Comparison of ENCODE assay signal across 16 cellular contexts in the genomic region with DNA sequence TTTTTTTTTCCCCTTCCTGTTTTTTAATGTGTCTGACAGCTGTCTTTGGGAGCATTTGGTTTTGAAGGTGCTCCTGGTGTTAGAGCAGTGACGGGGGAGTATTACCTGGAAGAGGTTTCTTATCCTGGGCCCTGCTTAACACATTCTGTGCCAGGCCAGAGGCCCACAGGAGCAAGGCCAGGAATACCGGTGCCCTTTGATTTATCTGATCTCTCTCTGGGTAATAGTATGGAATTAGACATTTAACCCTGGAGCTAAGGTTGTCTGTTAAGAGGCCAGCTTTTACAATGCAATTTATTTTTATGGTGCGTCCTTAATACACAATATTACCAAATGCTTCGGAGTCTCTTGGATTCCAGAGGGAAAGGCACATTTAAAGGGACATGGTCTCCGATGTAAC. TPM values are rescaled to one million over a fixed set of nuclear protein-coding genes. Genes with fewer than 3 reads are reported as not detected.
DNase-seq lines count a peak whose midpoint lies in the region; ATAC-seq and TF ChIP-seq lines count a peak whose summit lies in the region.
"Had no signal": no experiment of that assay in that cellular context is flagged by ENCODE, and none has a peak within 500 bp of the region (broad histone marks: within the 10 kb centered on the region; RNA-seq: fewer than 3 reads in every experiment).

No MANE protein-coding gene starts in this region.

- POLR2A ChIA-PET in activated CD4-positive, alpha-beta memory T cell treated with anti-CD3 and anti-CD28 coated beads, Interleukin-2, amount 10 ng/mL, durations not matched to agents 7 days and 5 days (lab: Charles Lee) = no interaction called here

- H3K27me3 ChIP-seq in WERI-Rb-1 (ENCODE audit: insufficient read depth, low read depth, severe bottlenecking) = no peaks in the 10 kb centered on the region
- no peaks in the 10 kb centered on the region for H3K27me3 ChIP-seq in lower lobe of right lung (ENCODE audit: low read depth)
- H3K27me3 ChIP-seq in colonic mucosa = no peaks in the 10 kb centered on the region

- peak overlapping the region in 1 of 2 donors; percentile 38 for H3K9ac ChIP-seq in colonic mucosa (ENCODE audit: low read depth in 2 of 2, low read length in 2 of 2)

- H3K36me3 Mint-ChIP-seq in natural killer cell = no peaks in the 10 kb centered on the region
- H3K36me3 Mint-ChIP-seq in natural killer cell treated with Interleukin-12 subunit alpha and Interleukin-12 subunit beta and Interleukin-15 and Interleukin-18, amount 100 ng/mL, for 72 hours = no peaks in the 10 kb centered on the region
- H3K36me3 Mint-ChIP-seq in activated CD4-positive, alpha-beta memory T cell treated with anti-CD3 and anti-CD28 coated beads, Interleukin-2, amount 10 ng/mL, durations not matched to agents 7 days and 5 days (ENCODE audit: low read depth) = no peaks in the 10 kb centered on the region

- TF ChIP-seq CTCF in natural killer cell (IDR thresholded peaks at IDR 0.05) (no peak), WERI-Rb-1 (IDR thresholded peaks at IDR 0.05; ENCODE audit: low read depth, low read length) (no peak), lower lobe of right lung (IDR thresholded peaks at IDR 0.05) (no peak), colonic mucosa (IDR thresholded peaks at IDR 0.05) (no peak)

- no peaks in the 10 kb centered on the region for H3K9me3 Mint-ChIP-seq in natural killer cell
- no peaks in the 10 kb centered on the region for H3K9me3 Mint-ChIP-seq in natural killer cell treated with Interleukin-12 subunit alpha and Interleukin-12 subunit beta and Interleukin-15 and Interleukin-18, amount 100 ng/mL, for 72 hours
- H3K9me3 Mint-ChIP-seq in activated CD4-positive, alpha-beta memory T cell treated with anti-CD3 and anti-CD28 coated beads, Interleukin-2, amount 10 ng/mL, durations not matched to agents 7 days and 5 days = no peaks in the 10 kb centered on the region

- ATAC-seq in natural killer cell (no peak), lower lobe of right lung (no peak), HG02870 (IDR thresholded peaks at IDR 0.05; ENCODE audit: unreplicated experiment) (no peak)
- ATAC-seq in natural killer cell treated with Interleukin-12 subunit alpha and Interleukin-12 subunit beta and Interleukin-15 and Interleukin-18, amount 100 ng/mL, for 72 hours = no peak

- DNase-seq in natural killer cell (no peak), WERI-Rb-1 (no peak), lower lobe of right lung (no peak), colonic mucosa (no peak), kidney tubule cell (ENCODE audit: low spot score) (no peak)
- no peak for DNase-seq in natural killer cell treated with Interleukin-12 subunit alpha and Interleukin-12 subunit beta and Interleukin-15 and Interleukin-18, amount 100 ng/mL, for 72 hours (ENCODE audit: low spot score)
- no peak for DNase-seq in activated CD4-positive, alpha-beta memory T cell treated with anti-CD3 and anti-CD28 coated beads, Interleukin-2, amount 10 ng/mL, durations not matched to agents 7 days and 5 days
- DNase-seq: DMS79, H9, NCI-H1048, NCI-H1436 treated with DMSO at 0.1 percent for 48 hours, NCI-H510A, OCI-M1, SHP77 had no signal

- peak overlapping the region; percentile 77 to 82 for H3K27ac Mint-ChIP-seq in natural killer cell
- H3K27ac Mint-ChIP-seq in natural killer cell treated with Interleukin-12 subunit alpha and Interleukin-12 subunit beta and Interleukin-15 and Interleukin-18, amount 100 ng/mL, for 72 hours = peak overlapping the region in 1 of 2 donors; percentile 87
- no peak overlapping the region for H3K27ac Mint-ChIP-seq in activated CD4-positive, alpha-beta memory T cell treated with anti-CD3 and anti-CD28 coated beads, Interleukin-2, amount 10 ng/mL, durations not matched to agents 7 days and 5 days
- H3K27ac Mint-ChIP-seq: H9 had no signal

- H3K4me1 ChIP-seq in lower lobe of right lung = peaks cover 87% of the 10 kb centered on the region
- H3K4me1 ChIP-seq in colonic mucosa = peaks cover 28% of the 10 kb centered on the region

- CTCF ChIA-PET in activated CD4-positive, alpha-beta memory T cell treated with anti-CD3 and anti-CD28 coated beads, Interleukin-2, amount 10 ng/mL, durations not matched to agents 7 days and 5 days (lab: Charles Lee) = interaction anchor here (1.3 to 1.8 kb wide), 2 partner anchors 41 to 155 kb away, joined by 3 to 6 read pairs; no protein-coding TSS in a partner anchor

- H3K9me3 ChIP-seq in WERI-Rb-1 (ENCODE audit: severe bottlenecking) (no peaks in the 10 kb centered on the region), lower lobe of right lung (no peaks in the 10 kb centered on the region), colonic mucosa (no peaks in the 10 kb centered on the region)

- peaks cover 88 to 94% of the 10 kb centered on the region in 2 donors for H3K4me1 Mint-ChIP-seq in natural killer cell
- peaks cover 58 to 68% of the 10 kb centered on the region in 2 donors for H3K4me1 Mint-ChIP-seq in natural killer cell treated with Interleukin-12 subunit alpha and Interleukin-12 subunit beta and Interleukin-15 and Interleukin-18, amount 100 ng/mL, for 72 hours (ENCODE audit: low read depth in 2 of 2)
- H3K4me1 Mint-ChIP-seq in activated CD4-positive, alpha-beta memory T cell treated with anti-CD3 and anti-CD28 coated beads, Interleukin-2, amount 10 ng/mL, durations not matched to agents 7 days and 5 days = peaks cover 18% of the 10 kb centered on the region

- H3K27me3 Mint-ChIP-seq in natural killer cell (ENCODE audit: low read depth in 2 of 2) = peaks cover 0 to 3% of the 10 kb centered on the region in 2 donors
- no peaks in the 10 kb centered on the region for H3K27me3 Mint-ChIP-seq in natural killer cell treated with Interleukin-12 subunit alpha and Interleukin-12 subunit beta and Interleukin-15 and Interleukin-18, amount 100 ng/mL, for 72 hours
- H3K27me3 Mint-ChIP-seq in activated CD4-positive, alpha-beta memory T cell treated with anti-CD3 and anti-CD28 coated beads, Interleukin-2, amount 10 ng/mL, durations not matched to agents 7 days and 5 days = no peaks in the 10 kb centered on the region

- H3K36me3 ChIP-seq in WERI-Rb-1 (no peaks in the 10 kb centered on the region), lower lobe of right lung (no peaks in the 10 kb centered on the region), colonic mucosa (no peaks in the 10 kb centered on the region)

- H3K27ac ChIP-seq in WERI-Rb-1 (peak overlapping the region; percentile 71; the same call in 1 of the 2 replicates), lower lobe of right lung (peak overlapping the region; percentile 2), colonic mucosa (no peak overlapping the region)
- H3K27ac ChIP-seq: SK-N-MC had no signal

- intact Hi-C loops in natural killer cell (cut with micrococcal nuclease) (no loop called here), lower lobe of right lung (cut with DNase I) (no loop called here), colonic mucosa (cut with DNase I) (no loop called here)

- no peak overlapping the region for H3K4me3 ChIP-seq in WERI-Rb-1 (ENCODE audit: low read depth, low read length)
- H3K4me3 ChIP-seq in lower lobe of right lung = no peak overlapping the region
- H3K4me3 ChIP-seq in colonic mucosa = no peak overlapping the region
- H3K4me3 ChIP-seq: SK-N-MC had no signal

- peak overlapping the region; percentile 75 for H3K4me3 Mint-ChIP-seq in natural killer cell
- H3K4me3 Mint-ChIP-seq in natural killer cell treated with Interleukin-12 subunit alpha and Interleukin-12 subunit beta and Interleukin-15 and Interleukin-18, amount 100 ng/mL, for 72 hours = no peak overlapping the region
- H3K4me3 Mint-ChIP-seq in activated CD4-positive, alpha-beta memory T cell treated with anti-CD3 and anti-CD28 coated beads, Interleukin-2, amount 10 ng/mL, durations not matched to agents 7 days and 5 days = no peak overlapping the region

RNA-seq across cellular contexts. Expression of a gene that starts 37.2 kb away (rescaled TPM):
- 100 to 1,000 TPM; 232 to 277 (median 233) TPM for total RNA-seq in natural killer cell
- 100 to 1,000 TPM in 1 of 2 donors, 10 to 100 TPM in 1; 84.9 to 146 TPM for total RNA-seq in natural killer cell treated with Interleukin-12 subunit alpha and Interleukin-12 subunit beta and Interleukin-15 and Interleukin-18, amount 100 ng/mL, for 72 hours
- total RNA-seq in lower lobe of right lung = 85.2 TPM
- 100 to 1,000 TPM in 1 of 2 donors, 10 to 100 TPM in 1; 79.2 to 103 TPM for total RNA-seq in colonic mucosa
- total RNA-seq in activated CD4-positive, alpha-beta memory T cell treated with anti-CD3 and anti-CD28 coated beads, Interleukin-2, amount 10 ng/mL, durations not matched to agents 7 days and 5 days = 10 to 100 TPM; 18.4 to 19.8 TPM
